15 cellular contexts compared by ENCODE assay signal in genomic region chr5:73629456-73629855, GRCh38. TPM values are rescaled to one million over a fixed set of nuclear protein-coding genes. Genes with fewer than 3 reads are reported as not detected.
DNase-seq lines count a peak whose midpoint lies in the region; ATAC-seq and TF ChIP-seq lines count a peak whose summit lies in the region.
"Had no signal": no experiment of that assay in that cellular context is flagged by ENCODE, and none has a peak within 500 bp of the region (broad histone marks: within the 10 kb centered on the region; RNA-seq: fewer than 3 reads in every experiment).

No MANE protein-coding gene starts in this region.

- POLR2A ChIA-PET in MCF 10A (lab: Yijun Ruan, JAX) (no interaction called here), PC-9 (lab: Charles Lee; ENCODE audit: unreplicated experiment) (interaction anchor here (0.6 kb wide), 1 partner anchor 12 kb away, joined by 4 read pairs; no protein-coding TSS in a partner anchor)

- H3K4me1 ChIP-seq in mammary epithelial cell (ENCODE audit: insufficient read depth, low read length) (peaks cover 44% of the 10 kb centered on the region), PC-9 (replicated peaks; ENCODE audit: insufficient read depth) (peaks cover 56% of the 10 kb centered on the region), skeletal muscle satellite cell (ENCODE audit: control insufficient read depth, insufficient read depth, low read length) (peaks cover 67% of the 10 kb centered on the region), ovary (ENCODE audit: insufficient read depth) (peaks cover 3% of the 10 kb centered on the region)

- BruUV-seq in mammary epithelial cell (replicated peaks; lab: Mats Ljungman, UMichigan) (no TSS peak), MCF 10A (replicated peaks; lab: Mats Ljungman, UMichigan) (no TSS peak), PC-9 (replicated peaks; lab: Mats Ljungman, UMichigan) (no TSS peak)

- no peak for TF ChIP-seq CTCF in mammary epithelial cell (conservative IDR thresholded peaks at IDR 0.05 in 1 of 2, IDR thresholded peaks at IDR 0.05 in 1 of 2; ENCODE audit: extremely low read depth in 1 of 2, insufficient read depth in 1 of 2, low read depth in 1 of 2, low read length in 2 of 2)
- TF ChIP-seq CTCF in MCF 10A (IDR thresholded peaks at IDR 0.05; ENCODE audit: unreplicated experiment): no peak
- no peak for TF ChIP-seq CTCF in PC-9 (conservative IDR thresholded peaks at IDR 0.05)
- TF ChIP-seq CTCF in ovary (IDR thresholded peaks at IDR 0.05): no peak

- TF ChIP-seq POLR2A in ovary (IDR thresholded peaks at IDR 0.05): no peak

- peaks cover 9% of the 10 kb centered on the region for H3K36me3 Mint-ChIP-seq in MCF 10A (ENCODE audit: insufficient read depth, unreplicated experiment)
- H3K36me3 Mint-ChIP-seq: CD14-positive monocyte; CD4-positive, alpha-beta memory T cell had no signal

- no peaks in the 10 kb centered on the region for H4K20me1 ChIP-seq in mammary epithelial cell (ENCODE audit: insufficient read depth, low read length)
- no peaks in the 10 kb centered on the region for H4K20me1 ChIP-seq in PC-9 (ENCODE audit: insufficient read depth)
- H4K20me1 ChIP-seq: BLaER1 had no signal

- no peaks in the 10 kb centered on the region for H3K27me3 Mint-ChIP-seq in MCF 10A (ENCODE audit: insufficient read depth, unreplicated experiment)

- H3K4me1 Mint-ChIP-seq in MCF 10A (ENCODE audit: insufficient read depth, unreplicated experiment): peaks cover 45% of the 10 kb centered on the region

- H3F3A ChIP-seq in PC-9 (ENCODE audit: insufficient read depth, low read depth): peaks cover 4% of the 10 kb centered on the region; the same call in 1 of the 2 replicates

- H3K27me3 ChIP-seq in mammary epithelial cell (ENCODE audit: insufficient read depth, low read length) (no peaks in the 10 kb centered on the region), PC-9 (ENCODE audit: insufficient read depth, low read depth) (no peaks in the 10 kb centered on the region), skeletal muscle satellite cell (ENCODE audit: control insufficient read depth, insufficient read depth, low read length) (no peaks in the 10 kb centered on the region), ovary (no peaks in the 10 kb centered on the region)

- H3K4me2 ChIP-seq in mammary epithelial cell (ENCODE audit: insufficient read depth, low read depth, low read length): peak overlapping the region; percentile 44
- H3K4me2 ChIP-seq in PC-9: peak overlapping the region; percentile 88
- H3K4me2 ChIP-seq in skeletal muscle satellite cell (ENCODE audit: low read length): peak overlapping the region; percentile 99
- H3K4me2 ChIP-seq: BLaER1 had no signal

- no peak overlapping the region for H3K27ac Mint-ChIP-seq in MCF 10A (ENCODE audit: low read depth, unreplicated experiment)
- H3K27ac Mint-ChIP-seq: CD14-positive monocyte; CD4-positive, alpha-beta memory T cell; H9 had no signal

- no peak for TF ChIP-seq EP300 in ovary (IDR thresholded peaks at IDR 0.05)

- CTCF ChIA-PET in mammary epithelial cell (lab: Charles Lee; ENCODE audit: low non-redundant PET) (no interaction called here), MCF 10A (lab: Yijun Ruan, JAX) (interaction anchor here (1.1 kb wide), 1 partner anchor 87 kb away, joined by 3 read pairs; no protein-coding TSS in a partner anchor), PC-9 (lab: Charles Lee) (no interaction called here)

- peaks cover 84% of the 10 kb centered on the region for H3K79me2 ChIP-seq in mammary epithelial cell (ENCODE audit: insufficient read depth, low read length)
- peaks cover 84% of the 10 kb centered on the region for H3K79me2 ChIP-seq in PC-9 (ENCODE audit: low read depth)

- no peaks in the 10 kb centered on the region for H3K9me3 ChIP-seq in mammary epithelial cell (replicated peaks; ENCODE audit: insufficient read depth, low read length)
- H3K9me3 ChIP-seq in PC-9 (ENCODE audit: insufficient read depth, low read depth): no peaks in the 10 kb centered on the region
- H3K9me3 ChIP-seq in skeletal muscle satellite cell (replicated peaks; ENCODE audit: low read length): no peaks in the 10 kb centered on the region
- H3K9me3 ChIP-seq in ovary: no peaks in the 10 kb centered on the region
- H3K9me3 ChIP-seq: BLaER1 had no signal

- DNase-seq in mammary epithelial cell (no peak), MCF 10A (ENCODE audit: unreplicated experiment) (no peak), PC-9 (no peak), ovary (no peak)
- no peak for DNase-seq in activated effector memory CD4-positive, alpha-beta T cell treated with Interleukin-2 at 50 U/mL for 16 hours
- DNase-seq: CD4-positive, alpha-beta memory T cell; DMS79 treated with DMSO at 0.1 percent for 48 hours; H9 had no signal

- dilution Hi-C loops in mammary epithelial cell (cut with HindIII; ENCODE audit: low sequenced_read_pairs): no loop called here

- no peak overlapping the region for H3K9ac ChIP-seq in mammary epithelial cell (ENCODE audit: insufficient read depth, low read length)
- no peak overlapping the region for H3K9ac ChIP-seq in skeletal muscle satellite cell (ENCODE audit: low read depth, low read length)
- H3K9ac ChIP-seq: BLaER1 had no signal

- no peak overlapping the region for H2AFZ ChIP-seq in mammary epithelial cell (ENCODE audit: low read depth, low read length)
- H2AFZ ChIP-seq in PC-9: no peak overlapping the region

- intact Hi-C loops in mammary epithelial cell (cut with micrococcal nuclease) (no loop called here), MCF 10A (cut with micrococcal nuclease) (no loop called here), PC-9 (cut with micrococcal nuclease; ENCODE audit: unreplicated experiment) (loop anchor here (5.0 to 10.0 kb wide), 2 partner anchors 63 to 135 kb away; no protein-coding TSS in a partner anchor), ovary (cut with DNase I) (loop anchor here in 1 of 4 donors (10.0 kb wide), 1 partner anchor 65 kb away; no protein-coding TSS in a partner anchor)

- H3K9me2 ChIP-seq in PC-9 (ENCODE audit: insufficient read depth): no peaks in the 10 kb centered on the region

- no peaks in the 10 kb centered on the region for H3K9me3 Mint-ChIP-seq in MCF 10A (ENCODE audit: unreplicated experiment)
- H3K9me3 Mint-ChIP-seq: CD4-positive, alpha-beta memory T cell; H9 had no signal

- no peak overlapping the region for H3K4me3 Mint-ChIP-seq in MCF 10A (ENCODE audit: unreplicated experiment)
- H3K4me3 Mint-ChIP-seq: CD4-positive, alpha-beta memory T cell; H9 had no signal

- in situ Hi-C loops in mammary epithelial cell (cut with MboI; ENCODE audit: low sequenced_read_pairs in 2 of 2): no loop called here

- H3K4me3 ChIP-seq in mammary epithelial cell (replicated peaks in 1 of 3; ENCODE audit: insufficient read depth in 1 of 3, low read depth in 2 of 3, low read length in 3 of 3): no peak overlapping the region
- peak overlapping the region; percentile 10 for H3K4me3 ChIP-seq in PC-9
- no peak overlapping the region for H3K4me3 ChIP-seq in skeletal muscle satellite cell (ENCODE audit: low read length)
- H3K4me3 ChIP-seq in ovary: no peak overlapping the region
- H3K4me3 ChIP-seq: BLaER1, GM12878 had no signal

- no peak overlapping the region for H3K27ac ChIP-seq in mammary epithelial cell (ENCODE audit: insufficient read depth, low read depth, low read length)
- no peak overlapping the region for H3K27ac ChIP-seq in PC-9
- no peak overlapping the region for H3K27ac ChIP-seq in ovary
- H3K27ac ChIP-seq: 22Rv1, BLaER1 had no signal

- no peak for ATAC-seq in SK-N-SH treated with all-trans-retinoic acid at 6 μM for 48 hours
- ATAC-seq in HG03039 (IDR thresholded peaks at IDR 0.05; ENCODE audit: unreplicated experiment): no peak
- ATAC-seq: GM12878 had no signal

- H3K36me3 ChIP-seq in mammary epithelial cell (ENCODE audit: insufficient read depth, low read length): no peaks in the 10 kb centered on the region
- H3K36me3 ChIP-seq in PC-9 (ENCODE audit: low read depth): peaks cover 27% of the 10 kb centered on the region
- no peaks in the 10 kb centered on the region for H3K36me3 ChIP-seq in skeletal muscle satellite cell (ENCODE audit: insufficient read depth, low read length)
- H3K36me3 ChIP-seq in ovary: no peaks in the 10 kb centered on the region
- H3K36me3 ChIP-seq: BLaER1 had no signal

TF ChIP-seq in SK-N-SH treated with all-trans-retinoic acid at 6 μM for 48 hours, 23 proteins besides CTCF, POLR2A, EP300 and RAD21:
- 0 out of 2 replicates have a peak, but pooled peaks have one; percentile 35 for TF ChIP-seq ISL1 (CRISPR knock-in tag; IDR thresholded peaks at IDR 0.05)
- TF ChIP-seq SNAI2 (CRISPR knock-in tag; IDR thresholded peaks at IDR 0.05): no peak
- TF ChIP-seq ZC3H10 (CRISPR knock-in tag; IDR thresholded peaks at IDR 0.05): peak; percentile 62; the same call in 1 of the 2 replicates

RNA-seq across cellular contexts. Expression of gene ARHGEF28, which starts 3.5 kb away (rescaled TPM):
- total RNA-seq in mammary epithelial cell: 10 to 100 TPM; 74.0 to 96.1 TPM
- polyA plus RNA-seq in mammary epithelial cell: 7.5 TPM
- polyA minus RNA-seq in mammary epithelial cell: 49.6 TPM
- 27.2 and 34.8 TPM in 2 replicates for total RNA-seq in MCF 10A (2022)
- 62.5 and 77.5 TPM in 2 replicates for total RNA-seq in PC-9 (2021)
- 16.5 and 18.8 TPM in 2 replicates for total RNA-seq in skeletal muscle satellite cell (2012; rRNA removed)
- 10 to 100 TPM; 29.4 to 75.6 (median 36.6) TPM for total RNA-seq in ovary
- polyA plus RNA-seq in ovary: 10 to 100 TPM; 21.5 to 34.0 TPM
- total RNA-seq: CD4-positive, alpha-beta memory T cell had no signal
- polyA plus RNA-seq: CD14-positive monocyte; CD4-positive, alpha-beta memory T cell had no signal

Comparison
In these comparisons a context has a peak if more than half of its experiments do, and no peak if none do; other contexts are left out.
1. H3K4me2 ChIP-seq: peak in every context shown above with its lines; median percentile 99 in skeletal muscle satellite cell; 88 in PC-9; 44 in mammary epithelial cell.